ENCODE assay signal across 19 cellular contexts in the genomic region with DNA sequence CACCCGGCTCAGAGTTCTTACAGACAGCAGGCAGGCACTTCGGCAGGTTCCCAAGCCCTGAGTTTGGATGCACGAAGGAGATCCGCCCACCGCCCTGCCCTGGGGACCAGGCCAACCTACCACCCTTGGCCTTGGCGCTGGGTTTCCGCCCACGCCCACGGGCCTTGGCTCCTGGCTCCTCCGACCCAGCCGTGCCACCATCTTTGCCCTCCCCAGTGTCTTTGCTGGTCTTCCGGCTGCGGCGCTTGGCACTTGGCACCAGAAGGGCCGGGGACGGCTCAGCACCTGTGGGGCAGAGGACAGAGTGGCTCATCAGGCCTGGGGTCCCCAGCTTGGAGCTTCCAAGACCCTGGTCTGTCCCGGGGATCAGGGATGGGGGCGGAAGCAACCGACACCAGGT.
"Had no signal": no experiment of that assay in that cellular context is flagged by ENCODE, and none has a peak within 500 bp of the region (broad histone marks: within the 10 kb centered on the region; RNA-seq: fewer than 3 reads in every experiment).

No MANE protein-coding gene starts in this region.

- H3K27ac ChIP-seq: neutrophil, parathyroid adenoma, skin epidermis, spleen, testis, tibial artery had no signal

- H3K4me1 Mint-ChIP-seq: memory B cell; natural killer cell; stimulated activated memory B cell treated with anti-CD40 and anti-IgM and Interleukin-4, amounts not matched to agents 10 μg/mL and 1 μg/mL and 100 μg/mL, for 72 hours had no signal

- H3K4me3 ChIP-seq: lung, skin epidermis, spleen, testis, tibial artery had no signal

- DNase-seq: cortex of kidney; effector memory CD8-positive, alpha-beta T cell; hypothalamus; natural killer cell; spleen; stimulated activated CD4-positive, alpha-beta T cell treated with anti-CD3 and anti-CD28 coated beads, Interleukin-4, amount 100 ng/mL, for 4 hours; stimulated activated naive CD8-positive, alpha-beta T cell treated with anti-CD3 and anti-CD28 coated beads, Interleukin-15, Interleukin-2, amounts not matched to agents 100 U/mL and 50 U/mL, for 24 hours; testis; tibial artery had no signal

- ATAC-seq: effector memory CD8-positive, alpha-beta T cell; natural killer cell; stimulated activated memory B cell treated with anti-CD40 and anti-IgM and Interleukin-4, amounts not matched to agents 10 μg/mL and 1 μg/mL and 100 μg/mL, for 72 hours; stimulated activated naive CD8-positive, alpha-beta T cell treated with anti-CD3 and anti-CD28 coated beads, Interleukin-15, Interleukin-2, amounts not matched to agents 100 U/mL and 50 U/mL, for 24 hours had no signal

- H3K27me3 ChIP-seq: neutrophil, spleen, testis, tibial artery had no signal

- FAIRE-seq: frontal cortex, keratinocyte had no signal

- H3K27ac Mint-ChIP-seq: memory B cell; natural killer cell; progenitor cell of endocrine pancreas; stimulated activated memory B cell treated with anti-CD40 and anti-IgM and Interleukin-4, amounts not matched to agents 10 μg/mL and 1 μg/mL and 100 μg/mL, for 72 hours; type B pancreatic cell had no signal

- H3K9me3 ChIP-seq: neutrophil, testis had no signal

- H3K27me3 Mint-ChIP-seq: effector memory CD8-positive, alpha-beta T cell; memory B cell; progenitor cell of endocrine pancreas; stimulated activated memory B cell treated with anti-CD40 and anti-IgM and Interleukin-4, amounts not matched to agents 10 μg/mL and 1 μg/mL and 100 μg/mL, for 72 hours; type B pancreatic cell had no signal

- H3K4me1 ChIP-seq: parathyroid adenoma, spleen, tibial artery had no signal

- H3K4me3 Mint-ChIP-seq: effector memory CD8-positive, alpha-beta T cell; memory B cell; natural killer cell; stimulated activated memory B cell treated with anti-CD40 and anti-IgM and Interleukin-4, amounts not matched to agents 10 μg/mL and 1 μg/mL and 100 μg/mL, for 72 hours; type B pancreatic cell had no signal

- H3K9ac ChIP-seq: parathyroid adenoma had no signal
